Comparison of ENCODE assay signal across 9 cellular contexts in the genomic region with DNA sequence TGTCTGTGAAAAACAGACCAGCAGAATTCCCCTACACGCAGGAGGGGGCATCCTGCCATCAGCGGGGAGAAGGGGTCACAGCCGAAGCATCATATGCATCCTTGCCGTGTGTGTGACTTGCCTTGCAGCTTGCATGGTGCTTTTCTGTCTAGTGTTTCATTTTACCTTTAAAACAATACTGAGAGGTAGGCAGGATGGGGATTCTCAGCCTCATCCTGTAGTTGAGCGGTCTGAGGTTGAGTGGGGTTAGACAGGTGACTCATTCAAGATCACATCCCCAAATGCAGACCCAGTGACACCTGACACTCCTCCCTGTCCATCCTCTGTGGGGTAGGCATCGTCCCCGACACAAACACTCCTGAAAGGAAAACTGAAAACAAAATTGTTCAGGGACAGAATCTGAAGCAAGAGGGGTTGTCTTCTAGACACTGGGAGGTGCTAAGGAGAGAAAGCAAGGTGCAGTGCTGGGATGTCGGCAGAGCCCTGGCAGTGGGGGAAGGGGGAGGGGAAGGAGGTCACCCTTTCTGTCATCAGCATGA. TPM values are rescaled to one million over a fixed set of nuclear protein-coding genes. Genes with fewer than 3 reads are reported as not detected.
A peak's percentile ranks its signal among the peaks of the same experiment; 100 is the strongest.
DNase-seq lines count a peak whose midpoint lies in the region; ATAC-seq and TF ChIP-seq lines count a peak whose summit lies in the region.
"Had no signal": no experiment of that assay in that cellular context is flagged by ENCODE, and none has a peak within 500 bp of the region (broad histone marks: within the 10 kb centered on the region; RNA-seq: fewer than 3 reads in every experiment).

No MANE protein-coding gene starts in this region.

- intact Hi-C loops in CD4-positive, alpha-beta memory T cell (cut with micrococcal nuclease): loop anchor here (1.0 to 2.0 kb wide), 3 partner anchors 25 to 120 kb away; no protein-coding TSS in a partner anchor
- intact Hi-C loops in colonic mucosa (cut with DNase I) (no loop called here), esophagus squamous epithelium (cut with DNase I) (no loop called here)

- H3K27me3 Mint-ChIP-seq in CD4-positive, alpha-beta memory T cell: no peaks in the 10 kb centered on the region
- no peaks in the 10 kb centered on the region for H3K27me3 Mint-ChIP-seq in T-helper 17 cell

- peak in 1 of 4 donors; percentile 24 for TF ChIP-seq POLR2A in esophagus squamous epithelium (IDR thresholded peaks at IDR 0.05)

- POLR2A ChIA-PET in CD4-positive, alpha-beta memory T cell (lab: Charles Lee; ENCODE audit: partially characterized antibody): interaction anchor here (0.9 to 15.2 kb wide), 18 partner anchors 8 to 324 kb away, joined by 3 to 859 read pairs (median 5); a partner anchor contains a TSS

- H3K27ac Mint-ChIP-seq in CD4-positive, alpha-beta memory T cell: peak overlapping the region; percentile 97 to 100 (median 99)
- peak overlapping the region; percentile 99 for H3K27ac Mint-ChIP-seq in T-helper 17 cell

- peaks cover 21% of the 10 kb centered on the region for H3K36me3 ChIP-seq in CD4-positive, alpha-beta memory T cell (ENCODE audit: insufficient read depth, low read length)
- no peaks in the 10 kb centered on the region for H3K36me3 ChIP-seq in colonic mucosa
- peaks cover 0 to 33% (median 0%) of the 10 kb centered on the region in 3 donors for H3K36me3 ChIP-seq in esophagus squamous epithelium

- peaks cover 63 to 94% (median 81%) of the 10 kb centered on the region in 4 donors for H3K4me1 Mint-ChIP-seq in CD4-positive, alpha-beta memory T cell
- peaks cover 62% of the 10 kb centered on the region for H3K4me1 Mint-ChIP-seq in T-helper 17 cell

- peak overlapping the region in 1 of 2 donors; percentile 25 for H3K4me3 ChIP-seq in CD4-positive, alpha-beta memory T cell (ENCODE audit: low read length in 2 of 2)
- H3K4me3 ChIP-seq in colonic mucosa (no peak overlapping the region), esophagus squamous epithelium (no peak overlapping the region)
- H3K4me3 ChIP-seq: lung had no signal

- H3K9me3 Mint-ChIP-seq in CD4-positive, alpha-beta memory T cell: no peaks in the 10 kb centered on the region

- DNase-seq in CD4-positive, alpha-beta memory T cell: peak; percentile 81 to 94 (median 84)
- DNase-seq in T-helper 17 cell (peak; percentile 45 to 73 (median 64)), colonic mucosa (no peak), esophagus squamous epithelium (lab: John Stamatoyannopoulos, UW) (no peak), GM03348 (ENCODE audit: low spot score) (no peak), hypothalamus (lab: John Stamatoyannopoulos, UW) (no peak), DMS 273 treated with DMSO at 0.1 percent for 48 hours (lab: John Stamatoyannopoulos, UW) (no peak)

- H3K9me3 ChIP-seq in CD4-positive, alpha-beta memory T cell (ENCODE audit: control insufficient read depth in 1 of 2, low read length in 2 of 2): no peaks in the 10 kb centered on the region
- H3K9me3 ChIP-seq in T-helper 17 cell (ENCODE audit: control insufficient read depth, low read length, poor library complexity, severe bottlenecking) (no peaks in the 10 kb centered on the region), colonic mucosa (no peaks in the 10 kb centered on the region), esophagus squamous epithelium (no peaks in the 10 kb centered on the region)

- CTCF ChIA-PET in CD4-positive, alpha-beta memory T cell (lab: Charles Lee; ENCODE audit: partially characterized antibody): interaction anchor here (0.6 to 2.0 kb wide), 7 partner anchors 8 to 199 kb away, joined by 3 to 10 read pairs (median 5); a partner anchor contains a TSS

- peak overlapping the region; percentile 84 to 100 (median 98) for H3K4me3 Mint-ChIP-seq in CD4-positive, alpha-beta memory T cell
- H3K4me3 Mint-ChIP-seq in T-helper 17 cell: peak overlapping the region; percentile 96

- H3K27me3 ChIP-seq in CD4-positive, alpha-beta memory T cell (ENCODE audit: insufficient read depth, low read length): no peaks in the 10 kb centered on the region
- H3K27me3 ChIP-seq in colonic mucosa (no peaks in the 10 kb centered on the region), esophagus squamous epithelium (no peaks in the 10 kb centered on the region)

- peak; percentile 70 for ATAC-seq in GM21786 (IDR thresholded peaks at IDR 0.05; ENCODE audit: unreplicated experiment)
- ATAC-seq in T-helper 17 cell: peak; percentile 80

- peaks cover 87% of the 10 kb centered on the region for H3K4me1 ChIP-seq in CD4-positive, alpha-beta memory T cell (ENCODE audit: insufficient read depth, low read length)
- H3K4me1 ChIP-seq in colonic mucosa: no peaks in the 10 kb centered on the region
- peaks cover 0 to 55% (median 0%) of the 10 kb centered on the region in 3 donors for H3K4me1 ChIP-seq in esophagus squamous epithelium

- H3K36me3 Mint-ChIP-seq in CD4-positive, alpha-beta memory T cell: peaks cover 39 to 53% of the 10 kb centered on the region in 2 donors
- peaks cover 11% of the 10 kb centered on the region for H3K36me3 Mint-ChIP-seq in T-helper 17 cell (ENCODE audit: low read depth)

- TF ChIP-seq CTCF in colonic mucosa (IDR thresholded peaks at IDR 0.05) (no peak), esophagus squamous epithelium (IDR thresholded peaks at IDR 0.05) (no peak)

- H3K9ac ChIP-seq in colonic mucosa (ENCODE audit: low read depth in 2 of 2, low read length in 2 of 2): no peak overlapping the region

- H3K27ac ChIP-seq in CD4-positive, alpha-beta memory T cell (ENCODE audit: low read depth, low read length): peak overlapping the region; percentile 98
- H3K27ac ChIP-seq in colonic mucosa (peak overlapping the region; percentile 49), esophagus squamous epithelium (peak overlapping the region in 1 of 4 donors; percentile 52)

- 48 to 63% methylated on average over 4 to 8 of the region's 8 CpGs for WGBS in esophagus squamous epithelium, 2 donors

RNA-seq across cellular contexts. Expression of a gene that starts 7.9 kb away (rescaled TPM):
- 100 to 1,000 TPM; 225 to 239 TPM for total RNA-seq in CD4-positive, alpha-beta memory T cell
- 100 to 1,000 TPM; 136 to 149 TPM for polyA plus RNA-seq in CD4-positive, alpha-beta memory T cell
- total RNA-seq in T-helper 17 cell: 100 to 1,000 TPM; 365 to 393 TPM
- total RNA-seq in colonic mucosa: 1 to 10 TPM; 1.8 to 4.9 TPM
- 10 to 100 TPM; 11.2 to 27.1 (median 20.0) TPM for total RNA-seq in esophagus squamous epithelium

Comparison
In these comparisons a context has a peak if more than half of its experiments do, and no peak if none do; other contexts are left out.
1. DNase-seq: peak in CD4-positive, alpha-beta memory T cell (5 of 5) and T-helper 17 cell (3 of 3); none in colonic mucosa (single experiment), esophagus squamous epithelium (single experiment), GM03348 (single experiment), hypothalamus (0 of 51) and DMS 273 treated with DMSO at 0.1 percent for 48 hours (single experiment).
2. RNA of a gene that starts 7.9 kb away (total RNA-seq): 365 to 393 TPM in T-helper 17 cell and 225 to 239 TPM in CD4-positive, alpha-beta memory T cell; 11.2 to 27.1 TPM in esophagus squamous epithelium and 1.8 to 4.9 TPM in colonic mucosa; every median in the first group is over 4 times any median in the second.